ENCODE assay signal across 12 cellular contexts in the genomic region with DNA sequence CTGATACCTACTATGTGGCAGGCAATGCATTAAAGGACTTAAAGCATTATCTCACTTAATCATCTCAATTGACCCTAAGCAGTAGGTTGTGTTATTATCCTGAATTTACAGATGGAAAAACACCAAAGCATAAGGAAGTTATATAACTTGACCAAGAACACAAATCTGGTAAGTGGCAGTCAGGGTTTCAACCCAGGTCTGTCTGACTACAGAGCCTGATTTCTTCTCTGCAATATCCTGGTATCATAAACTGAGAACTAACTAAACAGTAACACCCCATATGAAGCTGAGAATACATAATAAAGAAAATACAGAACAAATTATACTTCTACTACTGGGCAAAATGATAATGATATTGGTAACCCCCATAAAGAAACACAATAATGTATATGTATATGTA.
"Had no signal": no experiment of that assay in that cellular context is flagged by ENCODE, and none has a peak within 500 bp of the region (broad histone marks: within the 10 kb centered on the region; RNA-seq: fewer than 3 reads in every experiment).

No MANE protein-coding gene starts in this region.

- H3K4me1 ChIP-seq: testis had no signal

- H3K27me3 ChIP-seq: testis had no signal

- DNase-seq: activated CD4-positive, alpha-beta T cell treated with anti-CD3 and anti-CD28 coated beads for 48 hours; activated CD8-positive, alpha-beta T cell treated with anti-CD3 and anti-CD28 coated beads, Interleukin-2, amount 10 ng/mL, durations not matched to agents 7 days and 5 days; activated naive CD4-positive, alpha-beta T cell; aorta; hippocampal formation; natural killer cell; nucleus accumbens; stimulated activated CD4-positive, alpha-beta T cell treated with anti-CD3 and anti-CD28 coated beads, Interleukin-12 subunit alpha, Interleukin-12 subunit beta, amount 100 ng/mL, for 4 hours; stimulated activated naive CD4-positive, alpha-beta T cell treated with Interleukin-2 at 50 U/mL for 16 hours; testis had no signal

- H3K27ac ChIP-seq: testis had no signal

- H3K4me3 ChIP-seq: lung, testis had no signal

- FAIRE-seq: bronchial epithelial cell had no signal

- H3K9me3 ChIP-seq: testis had no signal

- ATAC-seq: activated CD8-positive, alpha-beta T cell treated with anti-CD3 and anti-CD28 coated beads, Interleukin-2, amount 10 ng/mL, durations not matched to agents 7 days and 5 days; natural killer cell had no signal
